18 cellular contexts compared by ENCODE assay signal in genomic region chr2:176093889-176094232, GRCh38. TPM values are rescaled to one million over a fixed set of nuclear protein-coding genes. Genes with fewer than 3 reads are reported as not detected.
DNase-seq lines count a peak whose midpoint lies in the region; ATAC-seq and TF ChIP-seq lines count a peak whose summit lies in the region.
"Had no signal": no experiment of that assay in that cellular context is flagged by ENCODE, and none has a peak within 500 bp of the region (broad histone marks: within the 10 kb centered on the region; RNA-seq: fewer than 3 reads in every experiment).

No MANE protein-coding gene starts in this region.

- H3K4me1 Mint-ChIP-seq in activated T-cell treated with anti-CD3 and anti-CD28 coated beads, Interleukin-2, amount 50 U/mL, for 72 hours (ENCODE audit: low read depth) = peaks cover 37% of the 10 kb centered on the region

- peaks cover 0 to 49% (median 43%) of the 10 kb centered on the region in 4 donors for H3K4me1 ChIP-seq in sigmoid colon

- H3K27me3 ChIP-seq in MG63 (peaks cover 13% of the 10 kb centered on the region), sigmoid colon (peaks cover 0 to 94% (median 26%) of the 10 kb centered on the region in 3 donors)

- H3K4me3 Mint-ChIP-seq in activated T-cell treated with anti-CD3 and anti-CD28 coated beads, Interleukin-2, amount 50 U/mL, for 72 hours = peak overlapping the region; percentile 12 to 39

- peak overlapping the region; percentile 64 for H3K27ac Mint-ChIP-seq in activated T-cell treated with anti-CD3 and anti-CD28 coated beads, Interleukin-2, amount 50 U/mL, for 72 hours

- H3K4me3 ChIP-seq in MG63 = peak overlapping the region; percentile 59
- peak overlapping the region; percentile 21 to 63 for H3K4me3 ChIP-seq in foreskin fibroblast (ENCODE audit: low read depth in 1 of 2, low read length in 2 of 2)
- H3K4me3 ChIP-seq in sigmoid colon = peak overlapping the region; percentile 66 to 70 (median 68)

- peaks cover 87% of the 10 kb centered on the region for H3K27me3 Mint-ChIP-seq in activated T-cell treated with anti-CD3 and anti-CD28 coated beads, Interleukin-2, amount 50 U/mL, for 72 hours (ENCODE audit: low read depth)

- 20 to 29% methylated on average over 8 of the region's 8 CpGs for WGBS in sigmoid colon, 2 donors

- TF ChIP-seq POLR2A in sigmoid colon (IDR thresholded peaks at IDR 0.05) = no peak

- H3K36me3 ChIP-seq in MG63 = peaks cover 4% of the 10 kb centered on the region; the same call in 1 of the 2 replicates
- no peaks in the 10 kb centered on the region for H3K36me3 ChIP-seq in sigmoid colon

- no peak for ATAC-seq in activated T-cell treated with anti-CD3 and anti-CD28 coated beads, Interleukin-2, amount 50 U/mL, for 72 hours (replicated peaks in 1 of 2)
- no peak for ATAC-seq in GM19395 (IDR thresholded peaks at IDR 0.05; ENCODE audit: unreplicated experiment)
- ATAC-seq: right cardiac atrium had no signal

- TF ChIP-seq CTCF in foreskin fibroblast (IDR thresholded peaks at IDR 0.05; ENCODE audit: low read depth, low read length) (no peak), sigmoid colon (IDR thresholded peaks at IDR 0.05) (no peak)

- peak overlapping the region in 3 of 4 donors; percentile 92 to 96 (median 94) for H3K27ac ChIP-seq in sigmoid colon

- no peak for TF ChIP-seq EP300 in sigmoid colon (IDR thresholded peaks at IDR 0.05)

- H3K9me3 Mint-ChIP-seq in activated T-cell treated with anti-CD3 and anti-CD28 coated beads, Interleukin-2, amount 50 U/mL, for 72 hours = no peaks in the 10 kb centered on the region

- peaks cover 0 to 4% of the 10 kb centered on the region in 2 donors for H3K36me3 Mint-ChIP-seq in activated T-cell treated with anti-CD3 and anti-CD28 coated beads, Interleukin-2, amount 50 U/mL, for 72 hours (ENCODE audit: insufficient read depth in 2 of 2)

- intact Hi-C loops in sigmoid colon (cut with DNase I) = loop anchor here (5.0 kb wide), 1 partner anchor 912 kb away; the partner anchor contains the start of gene ATP5MC3

- no peak for DNase-seq in activated T-cell treated with anti-CD3 and anti-CD28 coated beads, Interleukin-2, amount 50 U/mL, for 72 hours
- no peak for DNase-seq in activated T-cell treated with anti-CD3 and anti-CD28 coated beads, Interleukin-2, amount 50 U/mL, for 48 hours
- DNase-seq in MG63 (no peak), foreskin fibroblast (no peak), sigmoid colon (no peak), SIG-M5 treated with dmso at 0.1 percent for 504 hours (lab: John Stamatoyannopoulos, UW; ENCODE audit: unreplicated experiment) (no peak), hepatic stellate cell (ENCODE audit: low spot score) (no peak)
- DNase-seq: amniotic stem cell, NCI-H1436 treated with DMSO at 0.1 percent for 48 hours, NCI-H446 treated with DMSO at 0.1 percent for 48 hours, right cardiac atrium, substantia nigra had no signal

- H3K9me3 ChIP-seq in MG63 (no peaks in the 10 kb centered on the region), sigmoid colon (no peaks in the 10 kb centered on the region)

RNA-seq across cellular contexts. Expression of gene HOXD13, which starts 1.3 kb away (rescaled TPM):
- total RNA-seq in activated T-cell treated with anti-CD3 and anti-CD28 coated beads, Interleukin-2, amount 50 U/mL, for 72 hours = not detected
- 3.4 and 5.4 TPM in 2 replicates for total RNA-seq in MG63 (2014; rRNA removed; shearing (Covaris generic); ENCODE audit: low replicate concordance)
- total RNA-seq in sigmoid colon = 10 to 100 TPM; 18.7 to 48.9 (median 34.1) TPM
- 1 to 10 TPM in 2 of 3 donors, not detected in 1; 2.3 to 2.4 TPM for polyA plus RNA-seq in sigmoid colon
- total RNA-seq: endothelial cell of umbilical vein, frontal cortex, LHCN-M2, right cardiac atrium had no signal
- polyA plus RNA-seq: endothelial cell of umbilical vein, neural cell, right cardiac atrium had no signal

RNA-seq across cellular contexts. Expression of gene HOXD12, which starts 5.7 kb away (rescaled TPM):
- total RNA-seq in activated T-cell treated with anti-CD3 and anti-CD28 coated beads, Interleukin-2, amount 50 U/mL, for 72 hours = not detected
- total RNA-seq in MG63 (2014; rRNA removed; shearing (Covaris generic); ENCODE audit: low replicate concordance) = not detected in 2 replicates
- total RNA-seq in sigmoid colon = 1 to 10 TPM in 3 of 4 donors, not detected in 1; 1.3 to 1.8 (median 1.7) TPM
- polyA plus RNA-seq in sigmoid colon = under 1 TPM in 1 of 3 donors, not detected in 2; 0.15 TPM
- total RNA-seq: endothelial cell of umbilical vein, frontal cortex, LHCN-M2, right cardiac atrium had no signal
- polyA plus RNA-seq: endothelial cell of umbilical vein, neural cell, right cardiac atrium had no signal

RNA-seq across cellular contexts. Expression of gene EVX2, which starts 10.1 kb away (rescaled TPM):
- not detected for total RNA-seq in activated T-cell treated with anti-CD3 and anti-CD28 coated beads, Interleukin-2, amount 50 U/mL, for 72 hours
- total RNA-seq in MG63 (2014; rRNA removed; shearing (Covaris generic); ENCODE audit: low replicate concordance) = not detected in 2 replicates
- 1 to 10 TPM; 1.2 to 4.6 (median 2.1) TPM for total RNA-seq in sigmoid colon
- polyA plus RNA-seq in sigmoid colon = under 1 TPM in 1 of 3 donors, not detected in 2; 0.07 TPM
- total RNA-seq: endothelial cell of umbilical vein, frontal cortex, LHCN-M2, lower leg skin, right cardiac atrium had no signal
- polyA plus RNA-seq: endothelial cell of umbilical vein, neural cell, right cardiac atrium had no signal

RNA-seq across cellular contexts. Expression of gene HOXD11, which starts 13.2 kb away (rescaled TPM):
- total RNA-seq in activated T-cell treated with anti-CD3 and anti-CD28 coated beads, Interleukin-2, amount 50 U/mL, for 72 hours = not detected
- 3.6 and 9.7 TPM in 2 replicates for total RNA-seq in MG63 (2014; rRNA removed; shearing (Covaris generic); ENCODE audit: low replicate concordance)
- total RNA-seq in sigmoid colon = 10 to 100 TPM; 18.3 to 39.3 (median 24.9) TPM
- 1 to 10 TPM in 2 of 3 donors, under 1 TPM in 1; 0.69 to 3.6 (median 2.1) TPM for polyA plus RNA-seq in sigmoid colon
- total RNA-seq: endothelial cell of umbilical vein, frontal cortex, LHCN-M2, right cardiac atrium had no signal
- polyA plus RNA-seq: endothelial cell of umbilical vein, neural cell, right cardiac atrium had no signal

RNA-seq across cellular contexts. Expression of gene HOXD10, which starts 22.7 kb away (rescaled TPM):
- total RNA-seq in activated T-cell treated with anti-CD3 and anti-CD28 coated beads, Interleukin-2, amount 50 U/mL, for 72 hours = not detected
- 3.8 and 4.8 TPM in 2 replicates for total RNA-seq in MG63 (2014; rRNA removed; shearing (Covaris generic); ENCODE audit: low replicate concordance)
- 10 to 100 TPM; 10.7 to 46.0 (median 17.9) TPM for total RNA-seq in sigmoid colon
- 1 to 10 TPM in 2 of 3 donors, under 1 TPM in 1; 0.23 to 2.4 (median 1.5) TPM for polyA plus RNA-seq in sigmoid colon
- total RNA-seq: endothelial cell of umbilical vein, frontal cortex, LHCN-M2, right cardiac atrium had no signal
- polyA plus RNA-seq: endothelial cell of umbilical vein, neural cell, right cardiac atrium had no signal
